9 cellular contexts compared by ENCODE assay signal in the genomic region with DNA sequence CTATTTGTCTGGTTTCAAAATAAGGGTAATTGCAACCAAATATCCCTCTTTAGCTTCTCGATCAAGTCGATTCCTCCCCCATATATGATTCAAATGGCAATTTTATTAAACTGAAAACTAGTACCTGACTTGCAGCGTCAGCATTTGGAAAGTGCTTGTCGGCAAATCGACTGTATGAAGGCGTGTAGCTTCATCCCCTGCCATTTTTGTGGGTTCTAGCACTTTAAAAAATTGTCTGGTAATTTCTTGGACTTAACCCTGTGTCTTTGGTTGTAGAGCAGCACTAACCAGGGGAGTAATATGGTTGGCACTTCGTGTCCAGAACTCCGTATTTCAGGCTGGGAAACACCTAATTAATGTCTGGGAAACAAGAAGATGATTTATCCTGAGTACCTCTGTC. TPM values are rescaled to one million over a fixed set of nuclear protein-coding genes. Genes with fewer than 3 reads are reported as not detected.
DNase-seq lines count a peak whose midpoint lies in the region; ATAC-seq and TF ChIP-seq lines count a peak whose summit lies in the region.
"Had no signal": no experiment of that assay in that cellular context is flagged by ENCODE, and none has a peak within 500 bp of the region (broad histone marks: within the 10 kb centered on the region; RNA-seq: fewer than 3 reads in every experiment).

No MANE protein-coding gene starts in this region.

- 31 to 48% (median 38%) methylated on average over 8 of the region's 8 CpGs for WGBS in heart left ventricle, 4 donors
- WGBS in liver, result 18% methylated on average over 8 of the region's 8 CpGs

- H3K36me3 ChIP-seq in heart left ventricle (peaks cover 0 to 4% (median 0%) of the 10 kb centered on the region in 9 donors), liver (ENCODE audit: control insufficient read depth in 4 of 4, insufficient read depth in 3 of 4, low read depth in 1 of 4, low read length in 3 of 4) (peaks cover 0 to under 1% (median 0%) of the 10 kb centered on the region in 4 donors), tibial artery (no peaks in the 10 kb centered on the region)

- H3K27ac ChIP-seq in heart left ventricle (peak overlapping the region in 1 of 12 donors; percentile 61), liver (ENCODE audit: low read depth in 1 of 2, low read length in 2 of 2) (no peak overlapping the region), tibial artery (no peak overlapping the region)

- H3K9me3 Mint-ChIP-seq in brain, result peaks cover 0 to 4% (median 3%) of the 10 kb centered on the region in 5 experiments

- H3K27ac Mint-ChIP-seq in brain, result peak overlapping the region in 1 of 5 experiments; percentile 53

- peaks cover 73% of the 10 kb centered on the region for H3K27me3 Mint-ChIP-seq in brain

- DNase-seq in heart left ventricle (no peak), Right ventricle myocardium superior (no peak), tibial artery (no peak), GM19240 (ENCODE audit: insufficient read length, low spot score) (no peak)
- DNase-seq: stimulated activated CD4-positive, alpha-beta T cell treated with anti-CD3 and anti-CD28 coated beads, Interleukin-2, amount 100 ng/mL, for 24 hours had no signal

- H3K36me3 Mint-ChIP-seq in brain, result no peaks in the 10 kb centered on the region

- peak overlapping the region; percentile 79 to 91 (median 87) for H3K4me3 Mint-ChIP-seq in brain

- intact Hi-C loops in heart left ventricle (cut with DNase I) (no loop called here), Right ventricle myocardium superior (cut with DNase I) (no loop called here), tibial artery (cut with DNase I; ENCODE audit: low total_unique reads) (no loop called here)

- H3K4me1 Mint-ChIP-seq in brain, result peaks cover 16% of the 10 kb centered on the region

- TF ChIP-seq CTCF in heart left ventricle (IDR thresholded peaks at IDR 0.05), result no peak
- TF ChIP-seq CTCF in brain (conservative IDR thresholded peaks at IDR 0.05), result no peak
- no peak for TF ChIP-seq CTCF in liver (IDR thresholded peaks at IDR 0.05; ENCODE audit: low read depth, low read length, missing input control)
- TF ChIP-seq CTCF in tibial artery (IDR thresholded peaks at IDR 0.05), result no peak

- no peak for TF ChIP-seq RAD21 in liver (IDR thresholded peaks at IDR 0.05)

- H3K4me1 ChIP-seq in heart left ventricle (peaks cover 0 to 21% (median 4%) of the 10 kb centered on the region in 12 donors), liver (ENCODE audit: control insufficient read depth in 4 of 4, insufficient read depth in 4 of 4, low read length in 3 of 4) (peaks cover 4 to 36% (median 26%) of the 10 kb centered on the region in 4 donors), tibial artery (peaks cover 0 to 22% (median 14%) of the 10 kb centered on the region in 4 donors)

- H3K27me3 ChIP-seq in heart left ventricle (peaks cover 0 to 47% (median 17%) of the 10 kb centered on the region in 9 donors), liver (ENCODE audit: control insufficient read depth in 4 of 4, insufficient read depth in 4 of 4, low read length in 3 of 4) (no peaks in the 10 kb centered on the region), tibial artery (peaks cover 0 to 17% of the 10 kb centered on the region in 2 donors)

- H3K9ac ChIP-seq in liver (ENCODE audit: low read depth in 1 of 2, low read length in 2 of 2), result peak overlapping the region; percentile 16 to 74

- H3K4me3 ChIP-seq in heart left ventricle (peak overlapping the region in 11 of 12 donors; percentile 33 to 75 (median 60)), liver (ENCODE audit: low read depth in 1 of 3, low read length in 3 of 3) (peak overlapping the region; percentile 70 to 87 (median 87)), tibial artery (peak overlapping the region; percentile 42 to 51)

- no peak for ATAC-seq in heart left ventricle
- ATAC-seq in Right ventricle myocardium superior (ENCODE audit: poor library complexity), result no peak
- ATAC-seq in HG03097 (IDR thresholded peaks at IDR 0.05; ENCODE audit: low FRiP score, unreplicated experiment), result no peak
- ATAC-seq in HG02763 (IDR thresholded peaks at IDR 0.05; ENCODE audit: unreplicated experiment), result no peak

- H3K9me3 ChIP-seq in heart left ventricle, result peaks cover 0 to 6% (median under 1%) of the 10 kb centered on the region in 12 donors
- H3K9me3 ChIP-seq in liver (ENCODE audit: control insufficient read depth in 4 of 4, low read length in 3 of 4), result no peaks in the 10 kb centered on the region
- no peaks in the 10 kb centered on the region for H3K9me3 ChIP-seq in tibial artery

- no peak for TF ChIP-seq POLR2A in heart left ventricle (IDR thresholded peaks at IDR 0.05)

TF ChIP-seq in liver, 16 proteins besides CTCF, POLR2A, EP300 and RAD21:
- TF ChIP-seq YY1 (IDR thresholded peaks at IDR 0.05), result peak; percentile 44
- no peak for TF ChIP-seq HNF4A (conservative IDR thresholded peaks at IDR 0.05)

RNA-seq across cellular contexts. Expression of gene MME, which starts 0.6 kb away (rescaled TPM):
- 10 to 100 TPM in 1 of 9 donors, 1 to 10 TPM in 7, under 1 TPM in 1; 0.88 to 18.5 (median 5.3) TPM for total RNA-seq in heart left ventricle
- 1 to 10 TPM in 1 of 2 donors, under 1 TPM in 1; 0.84 to 9.6 TPM for polyA plus RNA-seq in heart left ventricle
- 3.2 TPM for total RNA-seq in Right ventricle myocardium superior
- not detected for polyA plus RNA-seq in brain (ENCODE audit: insufficient read depth, low read depth, low replicate concordance)
- 10 to 100 TPM in 1 of 2 donors, 1 to 10 TPM in 1; 4.9 to 20.7 TPM for total RNA-seq in liver
- 10 to 100 TPM in 1 of 2 donors, 1 to 10 TPM in 1; 4.1 to 14.0 TPM for polyA plus RNA-seq in liver
